ENCODE assay signal across 24 cellular contexts in genomic region chr2:191061381-191061982, GRCh38. TPM values are rescaled to one million over a fixed set of nuclear protein-coding genes. Genes with fewer than 3 reads are reported as not detected.
A peak's percentile ranks its signal among the peaks of the same experiment; 100 is the strongest.
DNase-seq lines count a peak whose midpoint lies in the region; ATAC-seq, FAIRE-seq and TF ChIP-seq lines count a peak whose summit lies in the region.
"Had no signal": no experiment of that assay in that cellular context is flagged by ENCODE, and none has a peak within 500 bp of the region (broad histone marks: within the 10 kb centered on the region; RNA-seq: fewer than 3 reads in every experiment).

No MANE protein-coding gene starts in this region.

- H3K9me3 Mint-ChIP-seq in activated naive CD4-positive, alpha-beta T cell treated with anti-CD3 and anti-CD28 coated beads, Interleukin-2, amount 50 U/mL, for 24 hours, result no peaks in the 10 kb centered on the region
- no peaks in the 10 kb centered on the region for H3K9me3 Mint-ChIP-seq in T-helper 2 cell treated with Interferon-gamma antibody and Interleukin-4, amounts not matched to agents 5 μg/mL and 100 μg/mL, for 36 hours
- H3K9me3 Mint-ChIP-seq in stimulated activated naive CD8-positive, alpha-beta T cell treated with anti-CD3 and anti-CD28 coated beads, Interleukin-15, Interleukin-2, amounts not matched to agents 100 ng/mL and 50 ng/mL, for 24 hours, result no peaks in the 10 kb centered on the region
- H3K9me3 Mint-ChIP-seq in MCF 10A (ENCODE audit: unreplicated experiment), result no peaks in the 10 kb centered on the region
- H3K9me3 Mint-ChIP-seq: CD14-positive monocyte, endodermal cell, GM23338, neural crest cell, type B pancreatic cell had no signal

- no peaks in the 10 kb centered on the region for H3K9me3 ChIP-seq in kidney (ENCODE audit: control insufficient read depth in 1 of 2, low read length in 2 of 2)
- H3K9me3 ChIP-seq: body of pancreas, psoas muscle had no signal

- H3K4me3 ChIP-seq in kidney (ENCODE audit: low read length in 2 of 2), result no peak overlapping the region
- H3K4me3 ChIP-seq: body of pancreas, GM12878, GM23338, psoas muscle, skin epidermis had no signal

- CTCF ChIA-PET in MCF 10A (lab: Yijun Ruan, JAX), result interaction anchor here (0.6 to 6.2 kb wide), 4 partner anchors 10 to 460 kb away, joined by 3 to 69 read pairs (median 20); no protein-coding TSS in a partner anchor

- peak overlapping the region; percentile 58 for H3K4me3 Mint-ChIP-seq in activated naive CD4-positive, alpha-beta T cell treated with anti-CD3 and anti-CD28 coated beads, Interleukin-2, amount 50 U/mL, for 24 hours
- peak overlapping the region; percentile 76 for H3K4me3 Mint-ChIP-seq in T-helper 2 cell treated with Interferon-gamma antibody and Interleukin-4, amounts not matched to agents 5 μg/mL and 100 μg/mL, for 36 hours
- peak overlapping the region; percentile 35 for H3K4me3 Mint-ChIP-seq in stimulated activated naive CD8-positive, alpha-beta T cell treated with anti-CD3 and anti-CD28 coated beads, Interleukin-15, Interleukin-2, amounts not matched to agents 100 ng/mL and 50 ng/mL, for 24 hours
- no peak overlapping the region for H3K4me3 Mint-ChIP-seq in MCF 10A (ENCODE audit: unreplicated experiment)
- H3K4me3 Mint-ChIP-seq: CD14-positive monocyte, endodermal cell, GM23338, neural crest cell, type B pancreatic cell had no signal

- H3K4me1 ChIP-seq in kidney (ENCODE audit: control insufficient read depth in 1 of 2, insufficient read depth in 1 of 2, low read depth in 1 of 2, low read length in 2 of 2), result no peaks in the 10 kb centered on the region
- H3K4me1 ChIP-seq: body of pancreas had no signal

- POLR2A ChIA-PET in MCF 10A (lab: Yijun Ruan, JAX), result interaction anchor here (0.7 kb wide), 1 partner anchor 10 kb away, joined by 3 read pairs; no protein-coding TSS in a partner anchor

- no peak for TF ChIP-seq CTCF in kidney (IDR thresholded peaks at IDR 0.05; ENCODE audit: borderline replicate concordance, extremely low read depth, insufficient read depth)
- TF ChIP-seq CTCF in MCF 10A (IDR thresholded peaks at IDR 0.05; ENCODE audit: unreplicated experiment), result no peak

- peak overlapping the region; percentile 97 for H3K27ac Mint-ChIP-seq in activated naive CD4-positive, alpha-beta T cell treated with anti-CD3 and anti-CD28 coated beads, Interleukin-2, amount 50 U/mL, for 24 hours
- peak overlapping the region; percentile 88 for H3K27ac Mint-ChIP-seq in T-helper 2 cell treated with Interferon-gamma antibody and Interleukin-4, amounts not matched to agents 5 μg/mL and 100 μg/mL, for 36 hours
- peak overlapping the region; percentile 88 for H3K27ac Mint-ChIP-seq in stimulated activated naive CD8-positive, alpha-beta T cell treated with anti-CD3 and anti-CD28 coated beads, Interleukin-15, Interleukin-2, amounts not matched to agents 100 ng/mL and 50 ng/mL, for 24 hours
- no peak overlapping the region for H3K27ac Mint-ChIP-seq in MCF 10A (ENCODE audit: low read depth, unreplicated experiment)
- H3K27ac Mint-ChIP-seq: CD14-positive monocyte, endodermal cell, GM23338, type B pancreatic cell had no signal

- no peak for DNase-seq in activated naive CD4-positive, alpha-beta T cell (lab: John Stamatoyannopoulos, UW)
- no peak for DNase-seq in T-helper 2 cell treated with Interferon-gamma antibody and Interleukin-4, amounts not matched to agents 5 μg/mL and 100 μg/mL, for 36 hours (ENCODE audit: low spot score)
- DNase-seq in effector CD4-positive, alpha-beta T cell, result peak; percentile 13
- DNase-seq in kidney (no peak), MCF 10A (ENCODE audit: unreplicated experiment) (no peak)
- DNase-seq: activated CD8-positive, alpha-beta memory T cell treated with anti-CD3 and anti-CD28 coated beads for 24 hours; body of pancreas; endodermal cell; glutamatergic neuron; IMR-90; NCI-H146; NCI-H2171 treated with DMSO at 0.1 percent for 48 hours; psoas muscle; SHP77 treated with DMSO at 0.1 percent for 48 hours; stimulated activated CD4-positive, alpha-beta T cell treated with anti-CD3 and anti-CD28 coated beads, Interleukin-2, amount 100 ng/mL, for 48 hours had no signal

- intact Hi-C loops in kidney (cut with DNase I) (no loop called here), MCF 10A (cut with micrococcal nuclease) (no loop called here)

- no TSS peak for BruUV-seq in MCF 10A (replicated peaks; lab: Mats Ljungman, UMichigan)

- H3K4me1 Mint-ChIP-seq in activated naive CD4-positive, alpha-beta T cell treated with anti-CD3 and anti-CD28 coated beads, Interleukin-2, amount 50 U/mL, for 24 hours, result peaks cover 74% of the 10 kb centered on the region
- H3K4me1 Mint-ChIP-seq in T-helper 2 cell treated with Interferon-gamma antibody and Interleukin-4, amounts not matched to agents 5 μg/mL and 100 μg/mL, for 36 hours (ENCODE audit: low read depth), result peaks cover 58% of the 10 kb centered on the region
- peaks cover 79% of the 10 kb centered on the region for H3K4me1 Mint-ChIP-seq in stimulated activated naive CD8-positive, alpha-beta T cell treated with anti-CD3 and anti-CD28 coated beads, Interleukin-15, Interleukin-2, amounts not matched to agents 100 ng/mL and 50 ng/mL, for 24 hours (ENCODE audit: low read depth)
- H3K4me1 Mint-ChIP-seq in MCF 10A (ENCODE audit: insufficient read depth, unreplicated experiment), result peaks cover 2% of the 10 kb centered on the region
- H3K4me1 Mint-ChIP-seq: endodermal cell, neural crest cell had no signal

- ATAC-seq in HG02981 (IDR thresholded peaks at IDR 0.05; ENCODE audit: unreplicated experiment), result no peak
- ATAC-seq: body of pancreas, GM12878, GM23338, psoas muscle had no signal

- peaks cover 47% of the 10 kb centered on the region for H3K36me3 Mint-ChIP-seq in activated naive CD4-positive, alpha-beta T cell treated with anti-CD3 and anti-CD28 coated beads, Interleukin-2, amount 50 U/mL, for 24 hours
- peaks cover 65% of the 10 kb centered on the region for H3K36me3 Mint-ChIP-seq in T-helper 2 cell treated with Interferon-gamma antibody and Interleukin-4, amounts not matched to agents 5 μg/mL and 100 μg/mL, for 36 hours (ENCODE audit: low read depth)
- peaks cover 66% of the 10 kb centered on the region for H3K36me3 Mint-ChIP-seq in stimulated activated naive CD8-positive, alpha-beta T cell treated with anti-CD3 and anti-CD28 coated beads, Interleukin-15, Interleukin-2, amounts not matched to agents 100 ng/mL and 50 ng/mL, for 24 hours (ENCODE audit: low read depth)
- no peaks in the 10 kb centered on the region for H3K36me3 Mint-ChIP-seq in MCF 10A (ENCODE audit: insufficient read depth, unreplicated experiment)
- H3K36me3 Mint-ChIP-seq: CD14-positive monocyte, type B pancreatic cell had no signal

- no peaks in the 10 kb centered on the region for H3K27me3 Mint-ChIP-seq in activated naive CD4-positive, alpha-beta T cell treated with anti-CD3 and anti-CD28 coated beads, Interleukin-2, amount 50 U/mL, for 24 hours
- H3K27me3 Mint-ChIP-seq in T-helper 2 cell treated with Interferon-gamma antibody and Interleukin-4, amounts not matched to agents 5 μg/mL and 100 μg/mL, for 36 hours (ENCODE audit: low read depth), result no peaks in the 10 kb centered on the region
- H3K27me3 Mint-ChIP-seq in stimulated activated naive CD8-positive, alpha-beta T cell treated with anti-CD3 and anti-CD28 coated beads, Interleukin-15, Interleukin-2, amounts not matched to agents 100 ng/mL and 50 ng/mL, for 24 hours, result no peaks in the 10 kb centered on the region
- H3K27me3 Mint-ChIP-seq in MCF 10A (ENCODE audit: insufficient read depth, unreplicated experiment), result peaks cover 14% of the 10 kb centered on the region

- no peak overlapping the region for H3K27ac ChIP-seq in kidney (ENCODE audit: low read depth in 2 of 2, low read length in 2 of 2)
- H3K27ac ChIP-seq: body of pancreas, psoas muscle had no signal

- no peak for FAIRE-seq in kidney (lab: Jason Lieb, UNC)
- FAIRE-seq: GM12878 had no signal

- no peaks in the 10 kb centered on the region for H3K36me3 ChIP-seq in kidney (ENCODE audit: control insufficient read depth in 1 of 2, insufficient read depth in 2 of 2, low read length in 2 of 2)

- no peak overlapping the region for H3K9ac ChIP-seq in kidney (ENCODE audit: low read length in 2 of 2)

RNA-seq across cellular contexts. Expression of gene STAT1, which starts 47.5 kb away (rescaled TPM):
- total RNA-seq in kidney (121 TPM), MCF 10A (2022) (32.3 and 36.9 TPM in 2 replicates)
- 37.5 TPM for polyA plus RNA-seq in kidney (ENCODE audit: insufficient read depth, low read depth, low replicate concordance)
